Comparison of ENCODE assay signal across 1 cellular context in genomic region chr1:156414440-156415064, GRCh38.
TF ChIP-seq lines count a peak whose summit lies in the region.

No MANE protein-coding gene starts in this region.

TF ChIP-seq in HEK293, 187 proteins besides CTCF, POLR2A, EP300 and RAD21 (continued from another document):
- no peak for TF ChIP-seq PATZ1 (tag by site-specific recombination; IDR thresholded peaks at IDR 0.05)
- TF ChIP-seq ZBTB6 (tag by site-specific recombination; IDR thresholded peaks at IDR 0.05): peak; percentile 89
- TF ChIP-seq ZNF23 (tag by site-specific recombination; IDR thresholded peaks at IDR 0.05; ENCODE audit: borderline replicate concordance): no peak
- TF ChIP-seq ZNF391 (tag by site-specific recombination; IDR thresholded peaks at IDR 0.05; ENCODE audit: borderline replicate concordance, low read depth): no peak
